In the genomic region with DNA sequence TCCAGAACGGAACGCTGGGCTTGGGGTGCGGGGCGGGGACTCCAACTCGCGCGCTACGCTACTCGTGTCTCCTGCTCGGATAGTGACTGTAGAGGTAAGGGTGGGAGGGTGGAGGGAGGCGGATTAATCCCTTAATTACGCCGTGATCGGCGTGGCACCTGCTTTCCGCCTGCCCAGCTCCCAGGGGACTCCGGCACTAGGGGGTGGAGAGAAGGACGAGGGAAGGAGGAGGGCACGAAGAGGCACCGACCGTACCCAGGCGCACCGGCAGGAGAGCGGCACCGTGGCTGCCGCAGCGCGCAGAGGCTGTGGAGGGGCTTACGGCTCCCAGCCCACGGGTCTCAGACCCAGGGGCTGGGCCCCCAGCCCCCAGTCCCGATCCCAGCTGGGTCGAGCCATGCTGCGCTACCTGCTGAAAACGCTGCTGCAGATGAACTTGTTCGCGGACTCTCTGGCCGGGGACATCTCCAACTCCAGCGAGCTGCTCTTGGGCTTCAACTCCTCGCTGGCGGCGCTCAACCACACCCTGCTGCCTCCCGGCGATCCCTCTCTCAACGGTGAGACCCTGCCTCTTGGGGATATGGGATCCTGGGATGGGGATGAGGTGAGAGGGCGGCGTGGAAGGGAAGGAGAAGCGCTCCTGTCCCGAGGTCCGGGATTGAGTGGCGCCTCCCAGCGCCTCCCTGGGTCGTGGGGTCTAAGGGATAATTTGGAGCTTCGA, we compare ENCODE assay signal across 8 cellular contexts. TPM values are rescaled to one million over a fixed set of nuclear protein-coding genes. Genes with fewer than 3 reads are reported as not detected.
A peak's percentile ranks its signal among the peaks of the same experiment; 100 is the strongest.
DNase-seq lines count a peak whose midpoint lies in the region; ATAC-seq and TF ChIP-seq lines count a peak whose summit lies in the region.

A gene with protein sequence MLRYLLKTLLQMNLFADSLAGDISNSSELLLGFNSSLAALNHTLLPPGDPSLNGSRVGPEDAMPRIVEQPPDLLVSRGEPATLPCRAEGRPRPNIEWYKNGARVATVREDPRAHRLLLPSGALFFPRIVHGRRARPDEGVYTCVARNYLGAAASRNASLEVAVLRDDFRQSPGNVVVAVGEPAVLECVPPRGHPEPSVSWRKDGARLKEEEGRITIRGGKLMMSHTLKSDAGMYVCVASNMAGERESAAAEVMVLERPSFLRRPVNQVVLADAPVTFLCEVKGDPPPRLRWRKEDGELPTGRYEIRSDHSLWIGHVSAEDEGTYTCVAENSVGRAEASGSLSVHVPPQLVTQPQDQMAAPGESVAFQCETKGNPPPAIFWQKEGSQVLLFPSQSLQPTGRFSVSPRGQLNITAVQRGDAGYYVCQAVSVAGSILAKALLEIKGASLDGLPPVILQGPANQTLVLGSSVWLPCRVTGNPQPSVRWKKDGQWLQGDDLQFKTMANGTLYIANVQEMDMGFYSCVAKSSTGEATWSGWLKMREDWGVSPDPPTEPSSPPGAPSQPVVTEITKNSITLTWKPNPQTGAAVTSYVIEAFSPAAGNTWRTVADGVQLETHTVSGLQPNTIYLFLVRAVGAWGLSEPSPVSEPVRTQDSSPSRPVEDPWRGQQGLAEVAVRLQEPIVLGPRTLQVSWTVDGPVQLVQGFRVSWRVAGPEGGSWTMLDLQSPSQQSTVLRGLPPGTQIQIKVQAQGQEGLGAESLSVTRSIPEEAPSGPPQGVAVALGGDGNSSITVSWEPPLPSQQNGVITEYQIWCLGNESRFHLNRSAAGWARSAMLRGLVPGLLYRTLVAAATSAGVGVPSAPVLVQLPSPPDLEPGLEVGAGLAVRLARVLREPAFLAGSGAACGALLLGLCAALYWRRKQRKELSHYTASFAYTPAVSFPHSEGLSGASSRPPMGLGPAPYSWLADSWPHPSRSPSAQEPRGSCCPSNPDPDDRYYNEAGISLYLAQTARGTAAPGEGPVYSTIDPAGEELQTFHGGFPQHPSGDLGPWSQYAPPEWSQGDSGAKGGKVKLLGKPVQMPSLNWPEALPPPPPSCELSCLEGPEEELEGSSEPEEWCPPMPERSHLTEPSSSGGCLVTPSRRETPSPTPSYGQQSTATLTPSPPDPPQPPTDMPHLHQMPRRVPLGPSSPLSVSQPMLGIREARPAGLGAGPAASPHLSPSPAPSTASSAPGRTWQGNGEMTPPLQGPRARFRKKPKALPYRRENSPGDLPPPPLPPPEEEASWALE (N-terminal part only) (plus strand): TSS at position 252 of the 721 bp plus-strand sequence. CDS start 146 bp downstream, at position 398.

- TF ChIP-seq POLR2A in IMR-90 (IDR thresholded peaks at IDR 0.05; ENCODE audit: low read depth, low read length) = no peak

- H2AK5ac ChIP-seq in IMR-90 (ENCODE audit: low read depth, low read length) = no peak within 1 kb of the TSS

- no peak within 1 kb of the TSS; the same call in 1 of the 2 replicates for H3K23ac ChIP-seq in IMR-90 (ENCODE audit: low read depth, low read length)

- H3K27me3 ChIP-seq in IMR-90 (ENCODE audit: control insufficient read depth, insufficient read depth, low read length) (peaks cover 95% of the 10 kb centered on the region), colonic mucosa (peaks cover 78% of the 10 kb centered on the region)

- no peak within 1 kb of the TSS for H3K4ac ChIP-seq in IMR-90 (ENCODE audit: low read depth, low read length)

- no peak within 1 kb of the TSS for H4K5ac ChIP-seq in IMR-90 (ENCODE audit: low read depth, low read length)

- H4K8ac ChIP-seq in IMR-90 (ENCODE audit: low read depth in 2 of 2, low read length in 2 of 2) = no peak within 1 kb of the TSS

- WGBS in IMR-90 (ENCODE audit: extremely low coverage in 2 of 2, insufficient read length in 1 of 2), 2 experiments = 3% methylated on average over 14 of the region's 53 CpGs; no CpG with 5 or more reads in 1 of the 2 experiments

- no peak for TF ChIP-seq RAD21 in IMR-90 (IDR thresholded peaks at IDR 0.05; ENCODE audit: low read length)

- no peak within 1 kb of the TSS for H3K18ac ChIP-seq in IMR-90 (ENCODE audit: low read depth, low read length)

- peak within 1 kb of the TSS; percentile 68 for H2AFZ ChIP-seq in IMR-90 (replicated peaks; ENCODE audit: low read length, poor library complexity)

- H3K4me3 Mint-ChIP-seq in naive B cell = peak within 1 kb of the TSS in 6 of 8 donors; percentile 23 to 82 (median 58)

- no peak within 1 kb of the TSS for H2BK15ac ChIP-seq in IMR-90 (ENCODE audit: low read depth, low read length)

- dilution Hi-C loops in IMR-90 (cut with HindIII; ENCODE audit: low sequenced_read_pairs, unreplicated experiment) = no loop called here

- H3K27ac ChIP-seq in IMR-90 (ENCODE audit: insufficient read depth, low read length) = no peak within 1 kb of the TSS
- H3K27ac ChIP-seq in colonic mucosa = no peak within 1 kb of the TSS

- no peaks in the 10 kb centered on the region for H3K36me3 Mint-ChIP-seq in naive B cell

- H3K36me3 ChIP-seq in IMR-90 (ENCODE audit: control insufficient read depth, insufficient read depth, low read length) (no peaks in the 10 kb centered on the region), colonic mucosa (no peaks in the 10 kb centered on the region)

- H2BK5ac ChIP-seq in IMR-90 (ENCODE audit: low read depth, low read length, poor library complexity, severe bottlenecking) = no peak within 1 kb of the TSS

- H3K4me2 ChIP-seq in IMR-90 (ENCODE audit: low read depth, low read length) = peak within 1 kb of the TSS; percentile 55; the same call in 1 of the 2 replicates

- TF ChIP-seq CTCF in AG09309 (IDR thresholded peaks at IDR 0.05; ENCODE audit: control insufficient read depth, insufficient read depth, low read depth, low read length, missing control alignments) (no peak), IMR-90 (conservative IDR thresholded peaks at IDR 0.05; ENCODE audit: low read depth, low read length) (no peak), colonic mucosa (IDR thresholded peaks at IDR 0.05) (no peak)

- peaks cover 2% of the 10 kb centered on the region for H3K4me1 ChIP-seq in IMR-90 (ENCODE audit: control insufficient read depth, insufficient read depth, low read length)
- peaks cover 11% of the 10 kb centered on the region for H3K4me1 ChIP-seq in colonic mucosa

- H3K4me1 Mint-ChIP-seq in naive B cell = peaks cover 17 to 58% (median 52%) of the 10 kb centered on the region in 3 donors

- H2BK120ac ChIP-seq in IMR-90 (ENCODE audit: low read depth, low read length) = no peak within 1 kb of the TSS

- H3K79me1 ChIP-seq in IMR-90 (ENCODE audit: low read depth in 1 of 2, low read length in 2 of 2) = no peaks in the 10 kb centered on the region

- no peak within 1 kb of the TSS for H2BK20ac ChIP-seq in IMR-90 (ENCODE audit: low read depth, low read length)

- no peaks in the 10 kb centered on the region; the same call in 1 of the 2 replicates for H3K9me1 ChIP-seq in IMR-90 (ENCODE audit: insufficient read depth, low read length)

- H3K4me3 ChIP-seq in AG09309 (ENCODE audit: control insufficient read depth, low read depth, low read length) = peak within 1 kb of the TSS; percentile 22
- peak within 1 kb of the TSS; percentile 20; the same call in 1 of the 2 replicates for H3K4me3 ChIP-seq in IMR-90 (ENCODE audit: insufficient read depth, low read depth, low read length)
- H3K4me3 ChIP-seq in colonic mucosa = peak within 1 kb of the TSS; percentile 18

- H4K91ac ChIP-seq in IMR-90 (ENCODE audit: insufficient read depth, low read depth, low read length) = no peak within 1 kb of the TSS

- no peak for ATAC-seq in IMR-90 (ENCODE audit: low read depth)
- no peak for ATAC-seq in naive B cell (ENCODE audit: low read depth in 2 of 2)
- no peak for ATAC-seq in HG02981 (IDR thresholded peaks at IDR 0.05; ENCODE audit: unreplicated experiment)

- CTCF ChIA-PET in IMR-90 (lab: Yijun Ruan, JAX) = interaction anchor here (0.6 to 2.4 kb wide), 6 partner anchors 11 to 216 kb away, joined by 3 to 19 read pairs (median 4); no protein-coding TSS in a partner anchor

- H3K9ac ChIP-seq in IMR-90 (ENCODE audit: low read depth, low read length) (no peak within 1 kb of the TSS), colonic mucosa (ENCODE audit: low read depth in 2 of 2, low read length in 2 of 2) (no peak within 1 kb of the TSS)

- peaks cover 67 to 91% (median 84%) of the 10 kb centered on the region in 3 donors for H3K27me3 Mint-ChIP-seq in naive B cell

- H2AK9ac ChIP-seq in IMR-90 (replicated peaks; ENCODE audit: low read depth, low read length, poor library complexity) = peak within 1 kb of the TSS; percentile 52

- H3K14ac ChIP-seq in IMR-90 (replicated peaks; ENCODE audit: low read depth, low read length) = no peak within 1 kb of the TSS

- H3K56ac ChIP-seq in IMR-90 (ENCODE audit: extremely low read depth, insufficient read depth, low read length) = no peak within 1 kb of the TSS

- no peak for DNase-seq in AG09309 (ENCODE audit: low read depth)
- DNase-seq in IMR-90 = no peak
- DNase-seq in colonic mucosa = no peak
- no peak for DNase-seq in naive B cell
- DNase-seq in AML-193 (lab: John Stamatoyannopoulos, UW) = no peak
- no peak for DNase-seq in activated CD8-positive, alpha-beta memory T cell treated with anti-CD3 and anti-CD28 coated beads, Interleukin-2, amount 50 U/mL, for 4 hours
- no peak for DNase-seq in activated gamma-delta T cell (lab: John Stamatoyannopoulos, UW)

- in situ Hi-C loops in IMR-90 (cut with MboI; ENCODE audit: low sequenced_read_pairs) = no loop called here

- no TSS peak for BruUV-seq in IMR-90 (replicated peaks; lab: Mats Ljungman, UMichigan)

- intact Hi-C loops in IMR-90 (cut with micrococcal nuclease) = loop anchor here (10.0 kb wide), 2 partner anchors 461 to 791 kb away; no protein-coding TSS in a partner anchor
- intact Hi-C loops in colonic mucosa (cut with DNase I) = no loop called here

- 0 out of 2 replicates have a peak, but pooled peaks cover 4% of the 10 kb centered on the region for H4K20me1 ChIP-seq in IMR-90 (ENCODE audit: insufficient read depth, low read length)

- no peaks in the 10 kb centered on the region; the same call in 1 of the 2 replicates for H3K9me3 ChIP-seq in IMR-90 (ENCODE audit: control insufficient read depth, insufficient read depth, low read length)
- no peaks in the 10 kb centered on the region for H3K9me3 ChIP-seq in colonic mucosa

- no peak within 1 kb of the TSS for H3K27ac Mint-ChIP-seq in naive B cell

- peaks cover 0 to 7% (median 0%) of the 10 kb centered on the region in 7 donors for H3K9me3 Mint-ChIP-seq in naive B cell

- POLR2A ChIA-PET in IMR-90 (lab: Charles Lee; ENCODE audit: unreplicated experiment) = no interaction called here

TF ChIP-seq in IMR-90, 13 proteins besides CTCF, POLR2A, EP300 and RAD21 (continues in another document):
- TF ChIP-seq MAZ (IDR thresholded peaks at IDR 0.05; ENCODE audit: borderline replicate concordance, low read depth, low read length) (no peak), NFE2L2 (IDR thresholded peaks at IDR 0.05; ENCODE audit: low read depth, low read length) (no peak), RFX5 (IDR thresholded peaks at IDR 0.05; ENCODE audit: low read depth, low read length) (no peak)

RNA-seq across cellular contexts. Expression of the gene that starts here (rescaled TPM):
- total RNA-seq in IMR-90 (2012; rRNA removed) (10.3 and 12.0 TPM in 2 replicates), colonic mucosa (1 to 10 TPM; 7.8 to 8.0 TPM)
- polyA plus RNA-seq in IMR-90 (2012; rRNA removed) (54.1 and 64.5 TPM in 2 replicates), naive B cell (ENCODE audit: low read depth in 6 of 6) (1 to 10 TPM in 1 of 6 donors, under 1 TPM in 3, not detected in 2; 0.21 to 2.0 (median 0.69) TPM)
- 20.7 and 53.7 TPM in 2 replicates for polyA plus RNA-seq in IMR-90 (2012; cell fraction: cytosol; rRNA removed)
- 445 and 537 TPM in 2 replicates for polyA plus RNA-seq in IMR-90 (2012; cell fraction: nucleus; rRNA removed; ENCODE audit: low replicate concordance)

Comparison
In these comparisons a context has a peak if more than half of its experiments do, and no peak if none do; other contexts are left out.
1. RNA of the gene that starts here (polyA plus RNA-seq): 20.7 to 537 TPM in IMR-90; 0.21 to 2.0 TPM in naive B cell; every median in the first group is over 4 times any median in the second.
2. Peak in every context shown above with its lines, with median percentiles within 50 percentile points of each other: H3K4me3 ChIP-seq.